In the genomic region with DNA sequence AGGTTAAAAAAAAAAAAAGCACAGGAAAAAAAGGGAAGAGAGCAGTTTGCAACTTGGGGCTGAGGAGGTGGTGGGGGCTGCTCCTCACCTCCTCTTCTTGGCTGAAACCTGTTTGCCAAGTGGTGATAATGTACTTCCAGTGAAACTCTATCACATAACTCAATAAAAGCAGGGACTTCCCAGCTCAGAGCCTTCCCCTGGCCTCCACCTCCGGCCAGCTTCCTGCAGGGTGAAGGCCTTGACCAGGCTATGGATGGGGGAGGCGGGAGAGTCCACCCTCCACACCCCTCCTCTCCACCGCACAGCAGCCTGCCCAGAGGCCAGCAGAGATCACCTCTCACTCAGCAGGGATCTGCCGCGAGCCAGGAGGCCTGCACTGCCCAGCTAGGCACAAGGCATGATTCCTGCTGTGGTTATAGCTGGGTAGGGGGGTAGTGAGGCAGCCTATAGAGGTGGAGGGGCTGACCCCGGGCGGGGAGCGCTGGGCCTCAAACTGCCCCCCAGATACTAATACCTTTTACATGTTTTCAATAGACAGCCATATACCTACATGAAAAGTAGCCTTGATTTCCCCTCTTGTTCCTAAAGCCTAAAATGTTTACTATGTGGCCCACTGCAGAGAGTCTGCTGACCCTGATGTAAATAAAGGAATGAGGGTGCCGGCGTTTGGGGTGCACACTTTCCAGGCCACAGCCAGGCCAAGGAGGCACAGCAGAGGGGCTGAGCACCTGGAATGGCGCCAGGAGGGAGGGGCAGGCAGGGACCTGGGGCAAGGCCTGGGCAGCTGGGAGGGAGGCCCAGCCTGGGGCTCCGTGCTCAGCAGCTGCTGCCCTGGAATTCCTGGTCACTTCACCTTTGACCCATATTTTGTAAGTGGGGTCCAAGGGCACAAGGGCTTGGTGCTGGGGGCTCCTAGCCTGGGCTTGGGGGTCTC, we compare ENCODE assay signal across 1 cellular context.
TF ChIP-seq lines count a peak whose summit lies in the region.

No MANE protein-coding gene starts in this region.

TF ChIP-seq in HepG2, 621 proteins besides CTCF, POLR2A, EP300 and RAD21 (continued from another document and continues in another):
- TF ChIP-seq ZFP91 (CRISPR knock-in tag; IDR thresholded peaks at IDR 0.05; ENCODE audit: borderline replicate concordance) (peak; percentile 53; the same call in 1 of the 2 replicates), NR1H2 (CRISPR knock-in tag; IDR thresholded peaks at IDR 0.05; ENCODE audit: borderline replicate concordance, low read depth) (no peak), SOX13 (IDR thresholded peaks at IDR 0.05) (no peak), SOX13 (CRISPR knock-in tag; conservative IDR thresholded peaks at IDR 0.05 in 1 of 2, IDR thresholded peaks at IDR 0.05 in 1 of 2) (peak in 1 of 2 experiments; percentile 71; a peak in 2 of 4 replicates), NR2F2 (IDR thresholded peaks at IDR 0.05; ENCODE audit: borderline replicate concordance, low read depth) (peak; percentile 92), ZSCAN5A (CRISPR knock-in tag; IDR thresholded peaks at IDR 0.05; ENCODE audit: borderline replicate concordance) (no peak), ZNF556 (CRISPR knock-in tag; IDR thresholded peaks at IDR 0.05; ENCODE audit: borderline replicate concordance) (peak; percentile 59; the same call in 1 of the 2 replicates), ADNP (CRISPR knock-in tag; IDR thresholded peaks at IDR 0.05) (peak; percentile 9; the same call in 1 of the 2 replicates), MTF2 (CRISPR knock-in tag; IDR thresholded peaks at IDR 0.05; ENCODE audit: borderline replicate concordance) (no peak), DNMT1 (CRISPR knock-in tag; IDR thresholded peaks at IDR 0.05) (no peak), ARNT2 (CRISPR knock-in tag; IDR thresholded peaks at IDR 0.05; ENCODE audit: low read depth) (no peak; the same call in 1 of the 2 replicates), ZNF577 (CRISPR knock-in tag; IDR thresholded peaks at IDR 0.05; ENCODE audit: borderline replicate concordance, low read depth) (no peak), TEF (CRISPR knock-in tag; IDR thresholded peaks at IDR 0.05) (no peak), TARDBP (CRISPR knock-in tag; IDR thresholded peaks at IDR 0.05) (peak; percentile 70; the same call in 1 of the 2 replicates), KLF11 (CRISPR knock-in tag; IDR thresholded peaks at IDR 0.05) (0 out of 2 replicates have a peak, but pooled peaks have one; percentile 22), NFATC3 (CRISPR knock-in tag; IDR thresholded peaks at IDR 0.05) (no peak), PATZ1 (CRISPR knock-in tag; IDR thresholded peaks at IDR 0.05) (peak; percentile 89), MXI1 (IDR thresholded peaks at IDR 0.05; ENCODE audit: borderline replicate concordance, low read depth, low read length) (peak; percentile 73; the same call in 1 of the 3 replicates), RELA (CRISPR knock-in tag; IDR thresholded peaks at IDR 0.05) (peak; percentile 74; the same call in 1 of the 2 replicates), ZNF256 (CRISPR knock-in tag; conservative IDR thresholded peaks at IDR 0.05) (no peak), TGIF2 (CRISPR knock-in tag; IDR thresholded peaks at IDR 0.05) (no peak), ZNF451 (CRISPR knock-in tag; IDR thresholded peaks at IDR 0.05) (no peak), ZNF790 (CRISPR knock-in tag; IDR thresholded peaks at IDR 0.05; ENCODE audit: borderline replicate concordance) (no peak), ZKSCAN8 (CRISPR knock-in tag; IDR thresholded peaks at IDR 0.05; ENCODE audit: borderline replicate concordance) (0 out of 2 replicates have a peak, but pooled peaks have one; percentile 36), ZNF282 (IDR thresholded peaks at IDR 0.05; ENCODE audit: partially characterized antibody) (no peak), ZNF12 (CRISPR knock-in tag; IDR thresholded peaks at IDR 0.05) (peak; percentile 25; the same call in 1 of the 2 replicates), TSC22D2 (CRISPR knock-in tag; IDR thresholded peaks at IDR 0.05; ENCODE audit: borderline replicate concordance) (no peak), ZNF557 (CRISPR knock-in tag; IDR thresholded peaks at IDR 0.05) (peak; percentile 73), SSRP1 (CRISPR knock-in tag; IDR thresholded peaks at IDR 0.05) (0 out of 2 replicates have a peak, but pooled peaks have one; percentile 11), CHD4 (IDR thresholded peaks at IDR 0.05; ENCODE audit: borderline replicate concordance, low read length) (peak; percentile 43; the same call in 1 of the 2 replicates), ASH2L (IDR thresholded peaks at IDR 0.05; ENCODE audit: insufficient read length, low read depth, low read length) (peak; percentile 75), GZF1 (CRISPR knock-in tag; IDR thresholded peaks at IDR 0.05) (no peak), GABPB1 (CRISPR knock-in tag; IDR thresholded peaks at IDR 0.05) (peak; percentile 55), BRD4 (CRISPR knock-in tag; IDR thresholded peaks at IDR 0.05) (no peak), ZNF644 (CRISPR knock-in tag; IDR thresholded peaks at IDR 0.05; ENCODE audit: low read depth) (0 out of 2 replicates have a peak, but pooled peaks have one; percentile 31), EHMT2 (IDR thresholded peaks at IDR 0.05; ENCODE audit: borderline replicate concordance, low read depth, low read length) (no peak), IRF2 (CRISPR knock-in tag; IDR thresholded peaks at IDR 0.05) (peak; percentile 60), ZNF431 (CRISPR knock-in tag; IDR thresholded peaks at IDR 0.05; ENCODE audit: borderline replicate concordance, low read depth) (peak; percentile 74; the same call in 1 of the 2 replicates), DBP (CRISPR knock-in tag; IDR thresholded peaks at IDR 0.05; ENCODE audit: not compliant biosample characterization) (no peak), ZBTB8A (CRISPR knock-in tag; IDR thresholded peaks at IDR 0.05; ENCODE audit: borderline replicate concordance, low read depth) (no peak), PAWR (CRISPR knock-in tag; IDR thresholded peaks at IDR 0.05; ENCODE audit: borderline replicate concordance) (no peak), PRDM10 (CRISPR knock-in tag; IDR thresholded peaks at IDR 0.05; ENCODE audit: low read depth) (peak; percentile 96), ZEB1 (IDR thresholded peaks at IDR 0.05; ENCODE audit: insufficient replicate concordance, low read depth) (no peak), HNRNPH1 (optimal IDR thresholded peaks at IDR 0.05; ENCODE audit: low read depth, low read length) (no peak), RFXANK (CRISPR knock-in tag; IDR thresholded peaks at IDR 0.05) (no peak), ZSCAN29 (CRISPR knock-in tag; conservative IDR thresholded peaks at IDR 0.05) (0 out of 2 replicates have a peak, but pooled peaks have one; percentile 57), ZNF367 (CRISPR knock-in tag; IDR thresholded peaks at IDR 0.05; ENCODE audit: borderline replicate concordance) (no peak), ARNT (IDR thresholded peaks at IDR 0.05) (no peak), KAT7 (CRISPR knock-in tag; IDR thresholded peaks at IDR 0.05; ENCODE audit: borderline replicate concordance) (0 out of 2 replicates have a peak, but pooled peaks have one; percentile 5), FOXO1 (CRISPR knock-in tag; IDR thresholded peaks at IDR 0.05) (peak; percentile 32; the same call in 1 of the 2 replicates), ZMAT3 (CRISPR knock-in tag; conservative IDR thresholded peaks at IDR 0.05) (no peak), ELF4 (CRISPR knock-in tag; IDR thresholded peaks at IDR 0.05; ENCODE audit: borderline replicate concordance) (no peak), TEAD2 (CRISPR knock-in tag; IDR thresholded peaks at IDR 0.05) (no peak), ZNF432 (CRISPR knock-in tag; IDR thresholded peaks at IDR 0.05; ENCODE audit: borderline replicate concordance) (no peak)
- TF ChIP-seq, protein P1, sequence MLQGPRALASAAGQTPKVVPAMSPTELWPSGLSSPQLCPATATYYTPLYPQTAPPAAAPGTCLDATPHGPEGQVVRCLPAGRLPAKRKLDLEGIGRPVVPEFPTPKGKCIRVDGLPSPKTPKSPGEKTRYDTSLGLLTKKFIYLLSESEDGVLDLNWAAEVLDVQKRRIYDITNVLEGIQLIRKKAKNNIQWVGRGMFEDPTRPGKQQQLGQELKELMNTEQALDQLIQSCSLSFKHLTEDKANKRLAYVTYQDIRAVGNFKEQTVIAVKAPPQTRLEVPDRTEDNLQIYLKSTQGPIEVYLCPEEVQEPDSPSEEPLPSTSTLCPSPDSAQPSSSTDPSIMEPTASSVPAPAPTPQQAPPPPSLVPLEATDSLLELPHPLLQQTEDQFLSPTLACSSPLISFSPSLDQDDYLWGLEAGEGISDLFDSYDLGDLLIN (CRISPR knock-in tag; IDR thresholded peaks at IDR 0.05; ENCODE audit: borderline replicate concordance): no peak
- TF ChIP-seq, protein P2, sequence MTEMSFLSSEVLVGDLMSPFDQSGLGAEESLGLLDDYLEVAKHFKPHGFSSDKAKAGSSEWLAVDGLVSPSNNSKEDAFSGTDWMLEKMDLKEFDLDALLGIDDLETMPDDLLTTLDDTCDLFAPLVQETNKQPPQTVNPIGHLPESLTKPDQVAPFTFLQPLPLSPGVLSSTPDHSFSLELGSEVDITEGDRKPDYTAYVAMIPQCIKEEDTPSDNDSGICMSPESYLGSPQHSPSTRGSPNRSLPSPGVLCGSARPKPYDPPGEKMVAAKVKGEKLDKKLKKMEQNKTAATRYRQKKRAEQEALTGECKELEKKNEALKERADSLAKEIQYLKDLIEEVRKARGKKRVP (CRISPR knock-in tag; IDR thresholded peaks at IDR 0.05): no peak
